11 cellular contexts compared by ENCODE assay signal in genomic region chr10:129962558-129963075, GRCh38. TPM values are rescaled to one million over a fixed set of nuclear protein-coding genes. Genes with fewer than 3 reads are reported as not detected.
A peak's percentile ranks its signal among the peaks of the same experiment; 100 is the strongest.
DNase-seq lines count a peak whose midpoint lies in the region; ATAC-seq and TF ChIP-seq lines count a peak whose summit lies in the region.
"Had no signal": no experiment of that assay in that cellular context is flagged by ENCODE, and none has a peak within 500 bp of the region (broad histone marks: within the 10 kb centered on the region; RNA-seq: fewer than 3 reads in every experiment).

No MANE protein-coding gene starts in this region.

- H3K4me3 Mint-ChIP-seq in naive thymus-derived CD4-positive, alpha-beta T cell, result peak overlapping the region; percentile 33 to 86 (median 75)

- TF ChIP-seq CTCF in right atrium auricular region (IDR thresholded peaks at IDR 0.05), result no peak
- no peak for TF ChIP-seq CTCF in coronary artery (IDR thresholded peaks at IDR 0.05)

- POLR2A ChIA-PET in naive thymus-derived CD4-positive, alpha-beta T cell (lab: Charles Lee), result no interaction called here

- no peaks in the 10 kb centered on the region for H3K36me3 ChIP-seq in right atrium auricular region
- no peaks in the 10 kb centered on the region for H3K36me3 ChIP-seq in naive thymus-derived CD4-positive, alpha-beta T cell (ENCODE audit: control insufficient read depth in 2 of 3, insufficient read depth in 3 of 3, low read length in 3 of 3)

- CTCF ChIA-PET in naive thymus-derived CD4-positive, alpha-beta T cell (lab: Charles Lee), result no interaction called here

- peaks cover 0 to 5% (median 0%) of the 10 kb centered on the region in 5 donors for H3K36me3 Mint-ChIP-seq in naive thymus-derived CD4-positive, alpha-beta T cell

- peaks cover 54 to 66% (median 58%) of the 10 kb centered on the region in 5 donors for H3K27me3 Mint-ChIP-seq in naive thymus-derived CD4-positive, alpha-beta T cell

- H3K27ac ChIP-seq in right atrium auricular region, result peak overlapping the region; percentile 82 to 85
- peak overlapping the region; percentile 48 to 88 for H3K27ac ChIP-seq in coronary artery
- H3K27ac ChIP-seq in naive thymus-derived CD4-positive, alpha-beta T cell (ENCODE audit: low read depth, low read length), result no peak overlapping the region

- H3K4me1 ChIP-seq in right atrium auricular region, result peaks cover 0 to 26% of the 10 kb centered on the region in 2 donors
- H3K4me1 ChIP-seq in naive thymus-derived CD4-positive, alpha-beta T cell (ENCODE audit: control insufficient read depth in 2 of 2, insufficient read depth in 2 of 2, low read length in 2 of 2), result peaks cover 7 to 17% of the 10 kb centered on the region in 2 donors

- H3K9me3 Mint-ChIP-seq in naive thymus-derived CD4-positive, alpha-beta T cell, result peaks cover 0 to 24% (median 6%) of the 10 kb centered on the region in 11 donors

- H3K4me3 ChIP-seq in right atrium auricular region (peak overlapping the region; percentile 50 to 68), coronary artery (peak overlapping the region; percentile 88)
- H3K4me3 ChIP-seq in naive thymus-derived CD4-positive, alpha-beta T cell (ENCODE audit: low read length), result peak overlapping the region; percentile 32

- H3K27ac Mint-ChIP-seq in naive thymus-derived CD4-positive, alpha-beta T cell, result peak overlapping the region in 3 of 9 donors; percentile 14 to 70 (median 65)

- DNase-seq in right atrium auricular region (ENCODE audit: low spot score), result no peak
- no peak for DNase-seq in cardiac septum (ENCODE audit: low spot score)
- DNase-seq in coronary artery (ENCODE audit: low spot score), result no peak
- DNase-seq in naive thymus-derived CD4-positive, alpha-beta T cell, result no peak
- DNase-seq in HCEC 1CT, result no peak
- DNase-seq in stimulated activated naive CD4-positive, alpha-beta T cell treated with Interleukin-2 at 50 U/mL for 16 hours (lab: John Stamatoyannopoulos, UW), result no peak
- DNase-seq: erythroblast had no signal

- ATAC-seq in naive thymus-derived CD4-positive, alpha-beta T cell, result no peak
- ATAC-seq in GM18873 (IDR thresholded peaks at IDR 0.05; ENCODE audit: low FRiP score, unreplicated experiment) (no peak), HG03354 (IDR thresholded peaks at IDR 0.05; ENCODE audit: poor library complexity, severe bottlenecking, unreplicated experiment) (no peak)

- peaks cover 13 to 50% (median 45%) of the 10 kb centered on the region in 7 donors for H3K4me1 Mint-ChIP-seq in naive thymus-derived CD4-positive, alpha-beta T cell

- H3K9me3 ChIP-seq in right atrium auricular region, result no peaks in the 10 kb centered on the region
- H3K9me3 ChIP-seq in naive thymus-derived CD4-positive, alpha-beta T cell (ENCODE audit: control insufficient read depth in 2 of 3, low read length in 3 of 3), result no peaks in the 10 kb centered on the region

- intact Hi-C loops in cardiac septum (cut with DNase I), result no loop called here
- intact Hi-C loops in naive thymus-derived CD4-positive, alpha-beta T cell (cut with micrococcal nuclease), result loop anchor here (1.0 to 5.0 kb wide), 4 partner anchors 10 to 930 kb away; partner anchors contain the start of gene C10orf143 (in 1 of the 2)

- peaks cover 13 to 32% of the 10 kb centered on the region in 2 donors for H3K27me3 ChIP-seq in right atrium auricular region
- peaks cover 8 to 39% of the 10 kb centered on the region in 2 donors for H3K27me3 ChIP-seq in naive thymus-derived CD4-positive, alpha-beta T cell (ENCODE audit: control insufficient read depth in 2 of 2, insufficient read depth in 2 of 2, low read length in 2 of 2)

RNA-seq across cellular contexts. Expression of gene EBF3, which starts 1.5 kb away (rescaled TPM):
- total RNA-seq in right atrium auricular region (1 to 10 TPM; 5.8 to 6.9 TPM), cardiac septum (5.8 TPM)
- not detected for total RNA-seq in naive thymus-derived CD4-positive, alpha-beta T cell
- not detected for polyA plus RNA-seq in naive thymus-derived CD4-positive, alpha-beta T cell
- total RNA-seq: M059J; T-helper 1 cell treated with Interleukin-12 subunit alpha and Interleukin-12 subunit beta and Interleukin-4 antibody, amounts not matched to agents 30 ng/mL and 1 ng/mL, for 36 hours had no signal

Comparison
In these comparisons a context has a peak if more than half of its experiments do, and no peak if none do; other contexts are left out.
1. H3K4me3 ChIP-seq: peak in every context shown above with its lines; median percentile 88 in coronary artery; 59 in right atrium auricular region; 32 in naive thymus-derived CD4-positive, alpha-beta T cell.